In the genomic region with DNA sequence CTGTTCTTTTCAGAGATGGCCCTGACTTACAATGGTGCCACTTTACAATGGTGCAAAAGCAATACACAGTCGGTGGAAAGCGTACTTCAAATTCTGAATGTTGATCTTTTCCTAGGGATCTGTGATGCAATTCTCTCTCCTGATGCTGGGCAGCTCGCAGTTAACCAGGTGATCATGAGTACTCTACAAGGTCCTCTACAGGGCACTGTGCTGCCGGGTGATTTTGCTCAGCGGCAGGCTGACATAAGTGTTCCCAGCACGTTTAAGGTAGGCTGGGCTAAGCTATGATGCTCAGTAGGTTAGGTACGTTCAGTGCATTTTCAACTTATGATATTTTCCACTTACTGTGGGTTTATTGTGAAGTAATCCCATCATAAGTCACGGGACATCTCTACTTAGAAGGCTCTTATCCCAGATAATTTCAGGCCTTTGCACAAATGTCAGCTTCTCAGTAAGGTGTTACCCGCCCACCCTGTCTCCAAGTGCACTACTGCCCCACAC, we compare ENCODE assay signal across 32 cellular contexts.
DNase-seq lines count a peak whose midpoint lies in the region; ATAC-seq and TF ChIP-seq lines count a peak whose summit lies in the region.
"Had no signal": no experiment of that assay in that cellular context is flagged by ENCODE, and none has a peak within 500 bp of the region (broad histone marks: within the 10 kb centered on the region; RNA-seq: fewer than 3 reads in every experiment).

No MANE protein-coding gene starts in this region.

- H3K9me3 Mint-ChIP-seq in activated naive CD4-positive, alpha-beta T cell treated with anti-CD3 and anti-CD28 coated beads, Interleukin-2, amount 10 ng/mL, durations not matched to agents 7 days and 5 days: peaks cover 5% of the 10 kb centered on the region
- H3K9me3 Mint-ChIP-seq: activated naive CD4-positive, alpha-beta T cell treated with anti-CD3 and anti-CD28 coated beads for 36 hours; activated T-cell treated with anti-CD3 and anti-CD28 coated beads, Interleukin-2, amount 50 U/mL, for 72 hours; dendritic cell treated with granulocyte-macrophage colony-stimulating factor and Interleukin-4, amounts not matched to agents 40 ng/mL and 50 ng/mL, for 4 days had no signal

- H3K27me3 ChIP-seq in psoas muscle (ENCODE audit: insufficient read depth in 3 of 3, low read length in 2 of 3): no peaks in the 10 kb centered on the region
- H3K27me3 ChIP-seq: cardiac muscle cell, Peyer's patch, vagina had no signal

- intact Hi-C loops in psoas muscle (cut with DNase I): no loop called here

- CTCF ChIA-PET in activated naive CD4-positive, alpha-beta T cell treated with anti-CD3 and anti-CD28 coated beads, Interleukin-2, amount 10 ng/mL, durations not matched to agents 7 days and 5 days (lab: Charles Lee): interaction anchor here (1.0 kb wide), 1 partner anchor 17 kb away, joined by 3 read pairs; no protein-coding TSS in a partner anchor

- peaks cover 14% of the 10 kb centered on the region for H3K36me3 Mint-ChIP-seq in activated naive CD4-positive, alpha-beta T cell treated with anti-CD3 and anti-CD28 coated beads, Interleukin-2, amount 10 ng/mL, durations not matched to agents 7 days and 5 days

- no peaks in the 10 kb centered on the region for H3K36me3 ChIP-seq in psoas muscle (ENCODE audit: insufficient read depth in 1 of 2, low read depth in 1 of 2)
- H3K36me3 ChIP-seq: cardiac muscle cell, esophagus squamous epithelium, Peyer's patch, prostate gland, suprapubic skin, vagina had no signal

- H3K27me3 Mint-ChIP-seq in activated naive CD4-positive, alpha-beta T cell treated with anti-CD3 and anti-CD28 coated beads, Interleukin-2, amount 10 ng/mL, durations not matched to agents 7 days and 5 days: peaks cover 56% of the 10 kb centered on the region

- peaks cover 67% of the 10 kb centered on the region for H3K4me1 Mint-ChIP-seq in activated naive CD4-positive, alpha-beta T cell treated with anti-CD3 and anti-CD28 coated beads, Interleukin-2, amount 10 ng/mL, durations not matched to agents 7 days and 5 days

- H3K27ac Mint-ChIP-seq in activated naive CD4-positive, alpha-beta T cell treated with anti-CD3 and anti-CD28 coated beads, Interleukin-2, amount 10 ng/mL, durations not matched to agents 7 days and 5 days: no peak overlapping the region
- H3K27ac Mint-ChIP-seq: activated naive CD4-positive, alpha-beta T cell treated with anti-CD3 and anti-CD28 coated beads for 36 hours; activated T-cell treated with anti-CD3 and anti-CD28 coated beads, Interleukin-2, amount 50 U/mL, for 72 hours; dendritic cell treated with granulocyte-macrophage colony-stimulating factor and Interleukin-4, amounts not matched to agents 40 ng/mL and 50 ng/mL, for 4 days; WTC11 had no signal

- H3K4me3 ChIP-seq in coronary artery: no peak overlapping the region
- no peak overlapping the region for H3K4me3 ChIP-seq in psoas muscle
- H3K4me3 ChIP-seq: cardiac muscle cell, esophagus squamous epithelium, Peyer's patch, prostate gland, suprapubic skin, vagina had no signal

- WGBS in psoas muscle, 3 donors: 87 to 96% (median 90%) methylated on average over 9 of the region's 9 CpGs

- no peak overlapping the region for H3K27ac ChIP-seq in coronary artery
- H3K27ac ChIP-seq in psoas muscle: peak overlapping the region; percentile 3
- H3K27ac ChIP-seq: 22Rv1, cardiac muscle cell, esophagus squamous epithelium, Peyer's patch, prostate gland, suprapubic skin, vagina had no signal

- TF ChIP-seq CTCF in coronary artery (IDR thresholded peaks at IDR 0.05): no peak
- TF ChIP-seq CTCF in psoas muscle (IDR thresholded peaks at IDR 0.05): no peak

- H3K4me3 Mint-ChIP-seq in activated naive CD4-positive, alpha-beta T cell treated with anti-CD3 and anti-CD28 coated beads, Interleukin-2, amount 10 ng/mL, durations not matched to agents 7 days and 5 days: no peak overlapping the region
- H3K4me3 Mint-ChIP-seq: activated naive CD4-positive, alpha-beta T cell treated with anti-CD3 and anti-CD28 coated beads for 36 hours; activated T-cell treated with anti-CD3 and anti-CD28 coated beads, Interleukin-2, amount 50 U/mL, for 72 hours; CD14-positive monocyte; dendritic cell treated with granulocyte-macrophage colony-stimulating factor and Interleukin-4, amounts not matched to agents 40 ng/mL and 50 ng/mL, for 4 days; WTC11 had no signal

- peaks cover 40% of the 10 kb centered on the region for H3K4me1 ChIP-seq in psoas muscle
- H3K4me1 ChIP-seq: prostate gland had no signal

- no peaks in the 10 kb centered on the region for H3K9me3 ChIP-seq in psoas muscle
- H3K9me3 ChIP-seq: esophagus squamous epithelium, Peyer's patch, prostate gland, suprapubic skin, vagina had no signal

- DNase-seq in DMS79 treated with DMSO at 0.1 percent for 48 hours (lab: John Stamatoyannopoulos, UW): peak; percentile 36
- DNase-seq in DMS79 (lab: John Stamatoyannopoulos, UW): no peak
- peak; percentile 99 for DNase-seq in NCI-H345 (lab: John Stamatoyannopoulos, UW)
- DNase-seq in coronary artery (ENCODE audit: low spot score): peak; percentile 26
- DNase-seq in psoas muscle: no peak
- DNase-seq in NCI-H2029 treated with DMSO at 0.1 percent for 48 hours (lab: John Stamatoyannopoulos, UW): no peak
- DNase-seq in cerebellum (ENCODE audit: low spot score): no peak
- no peak for DNase-seq in activated naive CD4-positive, alpha-beta T cell treated with anti-CD3 and anti-CD28 coated beads, Interleukin-2, amount 10 ng/mL, durations not matched to agents 7 days and 5 days
- DNase-seq: activated CD4-positive, alpha-beta T cell treated with anti-CD3 and anti-CD28 coated beads, Interleukin-2, amount 50 U/mL, for 4 hours; activated naive CD4-positive, alpha-beta T cell treated with anti-CD3 and anti-CD28 coated beads for 36 hours; activated T-cell treated with anti-CD3 and anti-CD28 coated beads, Interleukin-2, amount 50 U/mL, for 72 hours; esophagus squamous epithelium; foreskin melanocyte; Kasumi-1; left colon; mesendoderm; MV-4-11; NCI-H2029; NCI-H524; Peyer's patch; SHP77 treated with DMSO at 0.1 percent for 48 hours; stimulated activated CD4-positive, alpha-beta T cell treated with anti-CD3 and anti-CD28 coated beads, Interleukin-15, amount 100 ng/mL, for 24 hours; stimulated activated naive CD4-positive, alpha-beta T cell; T-helper 9 cell had no signal

- ATAC-seq in psoas muscle: no peak
- ATAC-seq: activated T-cell treated with anti-CD3 and anti-CD28 coated beads, Interleukin-2, amount 50 U/mL, for 72 hours; left colon; WTC11 had no signal

Comparison
In these comparisons a context has a peak if more than half of its experiments do, and no peak if none do; other contexts are left out.
1. DNase-seq: peak in DMS79 treated with DMSO at 0.1 percent for 48 hours (single experiment), NCI-H345 (single experiment) and coronary artery (single experiment); none in DMS79 (single experiment), psoas muscle (0 of 2), NCI-H2029 treated with DMSO at 0.1 percent for 48 hours (single experiment), cerebellum (single experiment) and activated naive CD4-positive, alpha-beta T cell treated with anti-CD3 and anti-CD28 coated beads, Interleukin-2, amount 10 ng/mL, durations not matched to agents 7 days and 5 days (single experiment).